Comparison of ENCODE assay signal across 24 cellular contexts in genomic region chr19:15243236-15243957, GRCh38. TPM values are rescaled to one million over a fixed set of nuclear protein-coding genes. Genes with fewer than 3 reads are reported as not detected.
DNase-seq lines count a peak whose midpoint lies in the region; ATAC-seq and TF ChIP-seq lines count a peak whose summit lies in the region.
"Had no signal": no experiment of that assay in that cellular context is flagged by ENCODE, and none has a peak within 500 bp of the region (broad histone marks: within the 10 kb centered on the region; RNA-seq: fewer than 3 reads in every experiment).

No MANE protein-coding gene starts in this region.

- no peak for DNase-seq in left ventricle myocardium inferior
- no peak for DNase-seq in cardiac septum (ENCODE audit: low spot score)
- DNase-seq in ascending aorta (ENCODE audit: low spot score in 2 of 2) = no peak
- DNase-seq in vagina (ENCODE audit: extremely low spot score in 2 of 2) = no peak
- DNase-seq in dorsolateral prefrontal cortex = no peak
- DNase-seq in NCI-H2227 treated with DMSO at 0.1 percent for 48 hours (lab: John Stamatoyannopoulos, UW) = no peak
- DNase-seq: activated CD8-positive, alpha-beta memory T cell treated with anti-CD3 and anti-CD28 coated beads, Interleukin-2, amount 50 U/mL, for 4 hours; activated effector memory CD4-positive, alpha-beta T cell treated with anti-CD3 and anti-CD28 coated beads, Interleukin-2, amount 50 U/mL, for 16 hours; amniotic stem cell; C1 segment of cervical spinal cord; Calu3; dermis blood vessel endothelial cell; DND-41; lower lobe of right lung; MG63; NCI-H1417; NCI-H2081 treated with DMSO at 0.1 percent for 48 hours; OCI-M1; small intestine; stimulated activated CD4-positive, alpha-beta T cell treated with anti-CD3 and anti-CD28 coated beads, Interleukin-1b, Interleukin-23, amount 100 ng/mL, for 48 hours; WERI-Rb-1 had no signal

- H3K36me3 ChIP-seq in left ventricle myocardium inferior (peaks cover 70% of the 10 kb centered on the region), ascending aorta (peaks cover 55 to 76% of the 10 kb centered on the region in 2 donors), vagina (peaks cover 0 to 71% of the 10 kb centered on the region in 2 donors)

- no peak overlapping the region for H3K4me3 ChIP-seq in left ventricle myocardium inferior
- H3K4me3 ChIP-seq in ascending aorta = no peak overlapping the region
- H3K4me3 ChIP-seq in vagina = no peak overlapping the region
- no peak overlapping the region for H3K4me3 ChIP-seq in dorsolateral prefrontal cortex
- H3K4me3 ChIP-seq: lower lobe of right lung, MG63 had no signal

- H3K4me1 Mint-ChIP-seq in nephron = peaks cover 32% of the 10 kb centered on the region

- H3K27ac ChIP-seq in left ventricle myocardium inferior (replicated peaks) (peak overlapping the region; percentile 30), ascending aorta (peak overlapping the region; percentile 96 to 99), vagina (peak overlapping the region; percentile 37), dorsolateral prefrontal cortex (peak overlapping the region in 11 of 59 donors; percentile 4 to 57 (median 36))
- H3K27ac ChIP-seq: lower lobe of right lung, WERI-Rb-1 had no signal

- H3K4me3 Mint-ChIP-seq in nephron = no peak overlapping the region

- H3K9me3 Mint-ChIP-seq in nephron = no peaks in the 10 kb centered on the region

- ATAC-seq in HG03342 (IDR thresholded peaks at IDR 0.05; ENCODE audit: unreplicated experiment) = no peak
- ATAC-seq: lower lobe of right lung, Right ventricle myocardium inferior had no signal

- peaks cover 40% of the 10 kb centered on the region for H3K36me3 Mint-ChIP-seq in nephron (ENCODE audit: low read depth)

- intact Hi-C loops in left ventricle myocardium inferior (cut with micrococcal nuclease) (no loop called here), cardiac septum (cut with DNase I) (no loop called here), ascending aorta (cut with DNase I) (no loop called here), vagina (cut with DNase I) (no loop called here), dorsolateral prefrontal cortex (cut with DNase I) (no loop called here)

- H3K27me3 ChIP-seq in left ventricle myocardium inferior (ENCODE audit: low read depth) (no peaks in the 10 kb centered on the region), ascending aorta (no peaks in the 10 kb centered on the region), vagina (no peaks in the 10 kb centered on the region), dorsolateral prefrontal cortex (no peaks in the 10 kb centered on the region)
- H3K27me3 ChIP-seq: MG63 had no signal

- no peak for TF ChIP-seq CTCF in left ventricle myocardium inferior (IDR thresholded peaks at IDR 0.05; ENCODE audit: borderline replicate concordance)
- TF ChIP-seq CTCF in ascending aorta (IDR thresholded peaks at IDR 0.05) = no peak
- TF ChIP-seq CTCF in nephron (IDR thresholded peaks at IDR 0.05; ENCODE audit: unreplicated experiment in 3 of 3) = no peak
- no peak for TF ChIP-seq CTCF in vagina (IDR thresholded peaks at IDR 0.05)
- no peak for TF ChIP-seq CTCF in dorsolateral prefrontal cortex (IDR thresholded peaks at IDR 0.05 in 54 of 56, conservative IDR thresholded peaks at IDR 0.05 in 2 of 56; ENCODE audit: low read depth in 1 of 56, partially characterized antibody in 56 of 56)

- no peaks in the 10 kb centered on the region for H3K9me3 ChIP-seq in left ventricle myocardium inferior (replicated peaks)
- no peaks in the 10 kb centered on the region for H3K9me3 ChIP-seq in ascending aorta
- no peaks in the 10 kb centered on the region for H3K9me3 ChIP-seq in vagina
- H3K9me3 ChIP-seq: lower lobe of right lung, MG63 had no signal

- no peaks in the 10 kb centered on the region for H3K27me3 Mint-ChIP-seq in nephron (ENCODE audit: low read depth)

- H3K27ac Mint-ChIP-seq in nephron = peak overlapping the region; percentile 27 to 61 (median 53)

- H3K4me1 ChIP-seq in left ventricle myocardium inferior = peaks cover 49% of the 10 kb centered on the region
- peaks cover 31 to 50% of the 10 kb centered on the region in 2 donors for H3K4me1 ChIP-seq in ascending aorta
- H3K4me1 ChIP-seq in vagina = peaks cover 36% of the 10 kb centered on the region

- no peak for TF ChIP-seq POLR2A in vagina (IDR thresholded peaks at IDR 0.05)

RNA-seq across cellular contexts. Expression of gene EPHX3, which starts 11.1 kb away (rescaled TPM):
- total RNA-seq in left ventricle myocardium inferior (not detected), cardiac septum (0.27 TPM), ascending aorta (not detected), vagina (14.0 TPM), dorsolateral prefrontal cortex (1 to 10 TPM in 1 of 120 experiments, under 1 TPM in 39, not detected in 80; 0.20 to 1.3 (median 0.42) TPM)

RNA-seq across cellular contexts. Expression of gene NOTCH3, which starts 42.6 kb away (rescaled TPM):
- total RNA-seq in left ventricle myocardium inferior (21.7 TPM), cardiac septum (60.0 TPM), ascending aorta (524 TPM), vagina (76.6 TPM), dorsolateral prefrontal cortex (10 to 100 TPM in 119 of 120 experiments, 1 to 10 TPM in 1; 9.9 to 79.9 (median 27.6) TPM)
